In the genomic region with DNA sequence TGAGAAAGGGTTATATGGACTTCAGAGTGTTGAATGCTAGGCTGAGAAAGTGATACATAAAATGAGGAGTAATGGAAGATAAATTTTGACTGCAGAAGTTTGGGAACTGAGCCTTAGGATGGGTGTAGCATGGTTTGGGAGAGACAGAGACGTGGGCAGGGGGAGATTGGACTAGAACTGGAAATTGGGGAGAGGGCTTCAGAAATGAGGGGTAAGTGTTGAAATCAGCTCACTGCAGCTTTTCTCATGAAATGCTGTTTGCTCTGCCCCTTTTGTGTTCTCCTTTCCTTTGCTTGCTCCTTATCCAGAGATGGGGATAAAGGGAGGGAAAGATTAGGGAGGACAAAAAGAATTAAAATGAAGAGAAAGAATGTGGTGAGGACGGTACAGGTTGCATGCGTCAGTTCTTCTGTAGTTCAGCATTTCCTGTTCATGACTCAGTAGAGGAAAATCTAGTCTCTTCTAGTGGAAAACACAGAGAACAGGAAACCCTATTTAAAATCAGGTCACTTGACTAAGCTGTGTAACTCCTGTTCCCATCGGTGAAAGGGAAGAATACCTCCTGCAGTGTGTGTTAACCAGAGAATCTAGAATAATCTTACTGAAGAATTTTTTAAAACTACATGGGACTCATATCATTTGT, we compare ENCODE assay signal across 8 cellular contexts.
DNase-seq lines count a peak whose midpoint lies in the region; ATAC-seq, FAIRE-seq and TF ChIP-seq lines count a peak whose summit lies in the region.

No MANE protein-coding gene starts in this region.

- no peak overlapping the region for H3K4me3 ChIP-seq in CD8-positive, alpha-beta T cell (ENCODE audit: low read depth, low read length)
- no peak overlapping the region for H3K4me3 ChIP-seq in foreskin fibroblast (ENCODE audit: low read depth in 1 of 2, low read length in 2 of 2)

- no peaks in the 10 kb centered on the region for H3K36me3 Mint-ChIP-seq in CD8-positive, alpha-beta T cell
- peaks cover 18% of the 10 kb centered on the region for H3K36me3 Mint-ChIP-seq in stimulated activated naive CD8-positive, alpha-beta T cell treated with anti-CD3 and anti-CD28 coated beads, Interleukin-15, Interleukin-2, amounts not matched to agents 100 ng/mL and 50 ng/mL, for 24 hours (ENCODE audit: low read depth)

- CTCF ChIA-PET in CD8-positive, alpha-beta T cell (lab: Charles Lee) = no interaction called here

- POLR2A ChIA-PET in CD8-positive, alpha-beta T cell (lab: Charles Lee) = no interaction called here

- H3K27me3 ChIP-seq in CD8-positive, alpha-beta T cell (ENCODE audit: insufficient read depth, low read length) = no peaks in the 10 kb centered on the region

- no peaks in the 10 kb centered on the region for H3K9me3 Mint-ChIP-seq in CD8-positive, alpha-beta T cell
- no peaks in the 10 kb centered on the region for H3K9me3 Mint-ChIP-seq in stimulated activated naive CD8-positive, alpha-beta T cell treated with anti-CD3 and anti-CD28 coated beads, Interleukin-15, Interleukin-2, amounts not matched to agents 100 ng/mL and 50 ng/mL, for 24 hours

- no peaks in the 10 kb centered on the region for H3K4me1 ChIP-seq in CD8-positive, alpha-beta T cell (ENCODE audit: insufficient read depth, low read length)

- peak; percentile 93 for FAIRE-seq in RCC 7860 (lab: Jason Lieb, UNC)
- FAIRE-seq in D721Med (lab: Jason Lieb, UNC) = no peak

- no peaks in the 10 kb centered on the region for H3K9me3 ChIP-seq in CD8-positive, alpha-beta T cell (ENCODE audit: low read length)

- no peak overlapping the region for H3K27ac Mint-ChIP-seq in CD8-positive, alpha-beta T cell
- H3K27ac Mint-ChIP-seq in stimulated activated naive CD8-positive, alpha-beta T cell treated with anti-CD3 and anti-CD28 coated beads, Interleukin-15, Interleukin-2, amounts not matched to agents 100 ng/mL and 50 ng/mL, for 24 hours = peak overlapping the region; percentile 31

- H3K4me1 Mint-ChIP-seq in CD8-positive, alpha-beta T cell (ENCODE audit: low read depth) = no peaks in the 10 kb centered on the region
- no peaks in the 10 kb centered on the region for H3K4me1 Mint-ChIP-seq in stimulated activated naive CD8-positive, alpha-beta T cell treated with anti-CD3 and anti-CD28 coated beads, Interleukin-15, Interleukin-2, amounts not matched to agents 100 ng/mL and 50 ng/mL, for 24 hours (ENCODE audit: low read depth)

- intact Hi-C loops in CD8-positive, alpha-beta T cell (cut with DNase I, micrococcal nuclease) = no loop called here

- H3K36me3 ChIP-seq in CD8-positive, alpha-beta T cell (ENCODE audit: insufficient read depth, low read length) = no peaks in the 10 kb centered on the region

- no peak for DNase-seq in CD8-positive, alpha-beta T cell
- DNase-seq in RCC 7860 (ENCODE audit: low spot score) (peak; percentile 92), foreskin fibroblast (peak; percentile 77 to 85), cerebellar nuclear complex (lab: John Stamatoyannopoulos, UW) (no peak), D721Med (ENCODE audit: insufficient read length, low spot score) (no peak), GM10266 (ENCODE audit: extremely low spot score) (no peak)

- no peak overlapping the region for H3K27ac ChIP-seq in CD8-positive, alpha-beta T cell (ENCODE audit: low read depth, low read length)

- peak; percentile 62 for ATAC-seq in CD8-positive, alpha-beta T cell
- peak; percentile 74 for ATAC-seq in GM21717 (IDR thresholded peaks at IDR 0.05; ENCODE audit: unreplicated experiment)

- TF ChIP-seq CTCF in CD8-positive, alpha-beta T cell (IDR thresholded peaks at IDR 0.05) = no peak
- TF ChIP-seq CTCF in foreskin fibroblast (IDR thresholded peaks at IDR 0.05; ENCODE audit: low read depth, low read length) (no peak), D721Med (IDR thresholded peaks at IDR 0.05; ENCODE audit: insufficient read depth, missing control alignments) (no peak), GM10266 (IDR thresholded peaks at IDR 0.05; ENCODE audit: control insufficient read depth, insufficient read depth, low read depth, missing control alignments) (no peak)

- peak overlapping the region; percentile 8 for H3K4me3 Mint-ChIP-seq in CD8-positive, alpha-beta T cell
- H3K4me3 Mint-ChIP-seq in stimulated activated naive CD8-positive, alpha-beta T cell treated with anti-CD3 and anti-CD28 coated beads, Interleukin-15, Interleukin-2, amounts not matched to agents 100 ng/mL and 50 ng/mL, for 24 hours = no peak overlapping the region

- no peaks in the 10 kb centered on the region for H3K27me3 Mint-ChIP-seq in CD8-positive, alpha-beta T cell (ENCODE audit: low read depth)
- H3K27me3 Mint-ChIP-seq in stimulated activated naive CD8-positive, alpha-beta T cell treated with anti-CD3 and anti-CD28 coated beads, Interleukin-15, Interleukin-2, amounts not matched to agents 100 ng/mL and 50 ng/mL, for 24 hours = no peaks in the 10 kb centered on the region

Comparison
In these comparisons a context has a peak if more than half of its experiments do, and no peak if none do; other contexts are left out.
1. DNase-seq: peak in RCC 7860 (single experiment) and foreskin fibroblast (2 of 2); none in CD8-positive, alpha-beta T cell (0 of 7), cerebellar nuclear complex (0 of 2), D721Med (single experiment) and GM10266 (single experiment).